In the genomic region with DNA sequence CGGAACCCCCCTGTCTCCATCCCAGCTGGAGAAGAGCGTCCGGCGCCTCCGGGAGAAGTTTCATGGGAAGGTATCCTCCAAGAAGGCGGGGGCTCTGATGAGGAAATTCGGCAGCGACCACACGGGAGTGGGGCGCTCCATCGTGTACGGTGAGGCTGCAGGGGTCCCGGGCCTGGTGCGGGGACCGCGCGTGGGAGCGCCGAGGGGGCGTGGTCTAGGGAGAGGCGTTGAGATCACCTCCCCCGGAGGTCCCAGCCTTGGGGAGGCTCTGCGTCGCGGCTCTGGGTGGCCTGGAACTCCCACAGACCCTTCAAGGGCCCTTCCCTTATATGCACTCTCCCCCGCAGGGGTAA, we compare ENCODE assay signal across 8 cellular contexts. TPM values are rescaled to one million over a fixed set of nuclear protein-coding genes. Genes with fewer than 3 reads are reported as not detected.
DNase-seq lines count a peak whose midpoint lies in the region; ATAC-seq and TF ChIP-seq lines count a peak whose summit lies in the region.

No MANE protein-coding gene starts in this region.

- H3K27me3 Mint-ChIP-seq in activated CD8-positive, alpha-beta T cell treated with anti-CD3 and anti-CD28 coated beads for 36 hours, result no peaks in the 10 kb centered on the region

- peaks cover 13% of the 10 kb centered on the region for H3K4me1 Mint-ChIP-seq in activated CD8-positive, alpha-beta T cell treated with anti-CD3 and anti-CD28 coated beads for 36 hours (ENCODE audit: low read depth)

- CTCF ChIA-PET in activated CD8-positive, alpha-beta T cell treated with anti-CD3 and anti-CD28 coated beads for 36 hours (lab: Charles Lee), result no interaction called here

- POLR2A ChIA-PET in activated CD8-positive, alpha-beta T cell treated with anti-CD3 and anti-CD28 coated beads for 36 hours (lab: Charles Lee), result interaction anchor here (27.0 kb wide), 1 partner anchor 28 kb away, joined by 521 read pairs; a partner anchor contains a TSS

- intact Hi-C loops in activated CD8-positive, alpha-beta T cell treated with anti-CD3 and anti-CD28 coated beads for 36 hours (cut with micrococcal nuclease), result no loop called here

- no peaks in the 10 kb centered on the region for H3K9me3 Mint-ChIP-seq in activated CD8-positive, alpha-beta T cell treated with anti-CD3 and anti-CD28 coated beads for 36 hours

- H3K36me3 Mint-ChIP-seq in activated CD8-positive, alpha-beta T cell treated with anti-CD3 and anti-CD28 coated beads for 36 hours (ENCODE audit: low read depth), result peaks cover 23% of the 10 kb centered on the region

- DNase-seq in GM12865 (ENCODE audit: low read depth) (no peak), fibroblast of pulmonary artery (ENCODE audit: low read depth) (no peak), NCI-H446 (lab: John Stamatoyannopoulos, UW) (no peak)
- DNase-seq in activated CD8-positive, alpha-beta T cell treated with anti-CD3 and anti-CD28 coated beads for 36 hours, result peak; percentile 60

- H3K4me1 ChIP-seq in rectal smooth muscle tissue (ENCODE audit: control insufficient read depth, insufficient read depth, low read length), result no peaks in the 10 kb centered on the region

- H3K27ac Mint-ChIP-seq in activated CD8-positive, alpha-beta T cell treated with anti-CD3 and anti-CD28 coated beads for 36 hours, result peak overlapping the region; percentile 82

- no peak overlapping the region for H3K9ac ChIP-seq in rectal smooth muscle tissue (ENCODE audit: low read length)

- peak overlapping the region; percentile 82 for H3K27ac ChIP-seq in rectal smooth muscle tissue (ENCODE audit: low read depth, low read length)

- peak overlapping the region; percentile 98 for H3K4me3 ChIP-seq in GM12865 (ENCODE audit: low read depth, low read length)
- peak overlapping the region; percentile 95 for H3K4me3 ChIP-seq in fibroblast of pulmonary artery (replicated peaks; ENCODE audit: low read depth, low read length)
- peak overlapping the region; percentile 97 for H3K4me3 ChIP-seq in rectal smooth muscle tissue (ENCODE audit: low read length)

- H3K36me3 ChIP-seq in rectal smooth muscle tissue (ENCODE audit: control insufficient read depth, insufficient read depth, low read length), result peaks cover 6% of the 10 kb centered on the region

- ATAC-seq in activated CD8-positive, alpha-beta T cell treated with anti-CD3 and anti-CD28 coated beads for 36 hours, result peak; percentile 40
- no peak for ATAC-seq in HG02678 (IDR thresholded peaks at IDR 0.05; ENCODE audit: unreplicated experiment)
- no peak for ATAC-seq in GM21390 (IDR thresholded peaks at IDR 0.05; ENCODE audit: unreplicated experiment)
- no peak for ATAC-seq in GM18861 (IDR thresholded peaks at IDR 0.05; ENCODE audit: unreplicated experiment)

- TF ChIP-seq CTCF in GM12865 (IDR thresholded peaks at IDR 0.05; ENCODE audit: insufficient read depth, low read depth, low read length, missing control alignments), result no peak
- no peak for TF ChIP-seq CTCF in activated CD8-positive, alpha-beta T cell treated with anti-CD3 and anti-CD28 coated beads for 36 hours (IDR thresholded peaks at IDR 0.05)
- TF ChIP-seq CTCF in fibroblast of pulmonary artery (IDR thresholded peaks at IDR 0.05; ENCODE audit: low read length, missing control alignments), result no peak

- peak overlapping the region; percentile 80 for H3K4me3 Mint-ChIP-seq in activated CD8-positive, alpha-beta T cell treated with anti-CD3 and anti-CD28 coated beads for 36 hours

- H3K27me3 ChIP-seq in rectal smooth muscle tissue (ENCODE audit: control insufficient read depth, insufficient read depth, low read length), result no peaks in the 10 kb centered on the region

RNA-seq across cellular contexts. Expression of a gene that starts 0.8 kb away (rescaled TPM):
- total RNA-seq in activated CD8-positive, alpha-beta T cell treated with anti-CD3 and anti-CD28 coated beads for 36 hours, result 10 to 100 TPM; 45.6 to 49.5 TPM

RNA-seq across cellular contexts. Expression of a gene that starts 15.6 kb away (rescaled TPM):
- 10 to 100 TPM; 11.8 to 12.0 TPM for total RNA-seq in activated CD8-positive, alpha-beta T cell treated with anti-CD3 and anti-CD28 coated beads for 36 hours

RNA-seq across cellular contexts. Expression of a gene that starts 19.3 kb away (rescaled TPM):
- total RNA-seq in activated CD8-positive, alpha-beta T cell treated with anti-CD3 and anti-CD28 coated beads for 36 hours, result 100 to 1,000 TPM; 165 to 171 TPM

RNA-seq across cellular contexts. Expression of a gene that starts 24.6 kb away (rescaled TPM):
- total RNA-seq in activated CD8-positive, alpha-beta T cell treated with anti-CD3 and anti-CD28 coated beads for 36 hours, result 10 to 100 TPM; 59.0 to 62.1 TPM

RNA-seq across cellular contexts. Expression of a gene that starts 32.8 kb away (rescaled TPM):
- total RNA-seq in activated CD8-positive, alpha-beta T cell treated with anti-CD3 and anti-CD28 coated beads for 36 hours, result 100 to 1,000 TPM; 275 to 286 TPM
